32 cellular contexts compared by ENCODE assay signal in the genomic region with DNA sequence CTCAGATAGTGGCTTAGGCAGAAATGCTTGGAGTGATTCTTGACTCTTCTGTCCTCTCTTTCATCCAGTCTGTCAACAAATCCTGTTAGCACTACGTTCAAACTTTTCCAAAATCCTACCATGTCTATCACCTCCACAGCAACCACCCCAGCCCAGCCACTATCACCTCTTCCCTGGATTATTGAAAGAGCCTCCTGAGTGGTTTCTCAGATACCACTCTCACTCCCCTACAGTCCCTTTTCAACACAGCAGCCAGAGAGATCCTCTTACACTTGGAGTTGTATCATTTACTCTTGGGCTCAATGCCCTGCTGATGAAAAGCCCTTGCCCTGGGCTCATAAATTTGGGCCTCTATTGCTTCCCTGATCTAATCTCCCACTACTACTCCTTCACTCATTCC.
"Had no signal": no experiment of that assay in that cellular context is flagged by ENCODE, and none has a peak within 500 bp of the region (broad histone marks: within the 10 kb centered on the region; RNA-seq: fewer than 3 reads in every experiment).

No MANE protein-coding gene starts in this region.

- H3K4me3 Mint-ChIP-seq: activated B cell treated with CpG ODN at 0.5 μM for 24 hours; activated CD8-positive, alpha-beta T cell treated with anti-CD3 and anti-CD28 coated beads for 36 hours; activated naive CD4-positive, alpha-beta T cell treated with anti-CD3 and anti-CD28 coated beads for 36 hours; activated naive CD4-positive, alpha-beta T cell treated with anti-CD3 and anti-CD28 coated beads, Interleukin-2, amount 50 U/mL, for 24 hours; activated naive CD8-positive, alpha-beta T cell treated with anti-CD3 and anti-CD28 coated beads for 36 hours; activated naive CD8-positive, alpha-beta T cell treated with anti-CD3 and anti-CD28 coated beads, Interleukin-2, amount 50 U/mL, for 24 hours; activated T-cell treated with anti-CD3 and anti-CD28 coated beads, Interleukin-2, amount 50 U/mL, for 4 hours; T-helper 17 cell; T-helper 2 cell treated with Interferon-gamma antibody and Interleukin-4, amounts not matched to agents 5 μg/mL and 100 μg/mL, for 36 hours had no signal

- H3K4me3 ChIP-seq: adrenal gland, body of pancreas, colonic mucosa, esophagus muscularis mucosa, gastrocnemius medialis, heart left ventricle had no signal

- H3K9me3 ChIP-seq: adrenal gland, body of pancreas, colonic mucosa, esophagus muscularis mucosa, gastrocnemius medialis, heart left ventricle had no signal

- H3K36me3 ChIP-seq: adrenal gland, colonic mucosa, esophagus muscularis mucosa, gastrocnemius medialis, heart left ventricle, WERI-Rb-1 had no signal

- H3K27me3 ChIP-seq: adrenal gland, body of pancreas, colonic mucosa, esophagus muscularis mucosa, foreskin keratinocyte, gastrocnemius medialis had no signal

- H3K27ac ChIP-seq: adrenal gland, body of pancreas, colonic mucosa, esophagus muscularis mucosa, foreskin keratinocyte, gastrocnemius medialis, heart left ventricle, WERI-Rb-1 had no signal

- H3K4me1 ChIP-seq: adrenal gland, body of pancreas, colonic mucosa, esophagus muscularis mucosa, foreskin keratinocyte, gastrocnemius medialis, heart left ventricle had no signal

- H3K4me1 Mint-ChIP-seq: activated B cell treated with CpG ODN at 0.5 μM for 24 hours; activated naive CD4-positive, alpha-beta T cell treated with anti-CD3 and anti-CD28 coated beads, Interleukin-2, amount 50 U/mL, for 24 hours; activated naive CD8-positive, alpha-beta T cell treated with anti-CD3 and anti-CD28 coated beads for 36 hours; activated naive CD8-positive, alpha-beta T cell treated with anti-CD3 and anti-CD28 coated beads, Interleukin-2, amount 50 U/mL, for 24 hours had no signal

- ATAC-seq: activated CD4-positive, CD25-positive, alpha-beta regulatory T cell treated with anti-CD3 and anti-CD28 coated beads, Interleukin-2, amount 50 U/mL, for 24 hours; activated CD8-positive, alpha-beta T cell treated with anti-CD3 and anti-CD28 coated beads for 36 hours; activated naive CD8-positive, alpha-beta T cell treated with anti-CD3 and anti-CD28 coated beads, Interleukin-2, amount 50 U/mL, for 24 hours; activated T-cell treated with anti-CD3 and anti-CD28 coated beads, Interleukin-2, amount 50 U/mL, for 4 hours; body of pancreas; foreskin keratinocyte; gastrocnemius medialis; heart left ventricle; T-helper 17 cell had no signal

- DNase-seq: activated B cell treated with CpG ODN at 0.5 μM for 24 hours; activated CD4-positive, alpha-beta T cell treated with anti-CD3 and anti-CD28 coated beads for 48 hours; activated CD4-positive, alpha-beta T cell treated with anti-CD3 and anti-CD28 coated beads, Interleukin-2, amount 50 U/mL, for 1 hour; activated CD4-positive, alpha-beta T cell treated with anti-CD3 and anti-CD28 coated beads, Interleukin-2, amount 50 U/mL, for 48 hours; activated CD8-positive, alpha-beta memory T cell treated with anti-CD3 and anti-CD28 coated beads for 24 hours; activated CD8-positive, alpha-beta T cell treated with anti-CD3 and anti-CD28 coated beads for 36 hours; activated effector memory CD4-positive, alpha-beta T cell treated with anti-CD3 and anti-CD28 coated beads, Interleukin-2, amount 50 U/mL, for 16 hours; activated naive CD4-positive, alpha-beta T cell treated with anti-CD3 and anti-CD28 coated beads for 36 hours; activated naive CD8-positive, alpha-beta T cell treated with anti-CD3 and anti-CD28 coated beads for 36 hours; activated naive CD8-positive, alpha-beta T cell treated with anti-CD3 and anti-CD28 coated beads, Interleukin-2, amount 50 U/mL, for 24 hours; activated T-cell treated with anti-CD3 and anti-CD28 coated beads, Interleukin-2, amount 50 U/mL, for 4 hours; adrenal gland; amygdala; aorta; body of pancreas; caudate nucleus; cerebellar nuclear complex; colonic mucosa; effector memory CD4-positive, alpha-beta T cell; erythroblast; foreskin keratinocyte; gastrocnemius medialis; glutamatergic neuron; heart left ventricle; T-helper 17 cell; T1000; WERI-Rb-1 had no signal

- H3K9me3 Mint-ChIP-seq: activated naive CD4-positive, alpha-beta T cell treated with anti-CD3 and anti-CD28 coated beads for 36 hours; activated naive CD4-positive, alpha-beta T cell treated with anti-CD3 and anti-CD28 coated beads, Interleukin-2, amount 50 U/mL, for 24 hours; activated naive CD8-positive, alpha-beta T cell treated with anti-CD3 and anti-CD28 coated beads for 36 hours; activated naive CD8-positive, alpha-beta T cell treated with anti-CD3 and anti-CD28 coated beads, Interleukin-2, amount 50 U/mL, for 24 hours; activated T-cell treated with anti-CD3 and anti-CD28 coated beads, Interleukin-2, amount 50 U/mL, for 4 hours; activated T-helper 2 cell treated with anti-CD3 and anti-CD28 coated beads, Interferon-gamma antibody, Interleukin-2, Interleukin-4, amounts not matched to agents 10 μg/mL and 5 μg/mL and 100 μg/mL, durations not matched to agents 14 hours and 24 hours and 36 hours; T-helper 2 cell treated with Interferon-gamma antibody and Interleukin-4, amounts not matched to agents 5 μg/mL and 100 μg/mL, for 36 hours had no signal

- H3K36me3 Mint-ChIP-seq: activated naive CD4-positive, alpha-beta T cell treated with anti-CD3 and anti-CD28 coated beads, Interleukin-2, amount 50 U/mL, for 24 hours; activated naive CD8-positive, alpha-beta T cell treated with anti-CD3 and anti-CD28 coated beads for 36 hours had no signal

- H3K27ac Mint-ChIP-seq: activated B cell treated with CpG ODN at 0.5 μM for 24 hours; activated CD8-positive, alpha-beta T cell treated with anti-CD3 and anti-CD28 coated beads for 36 hours; activated naive CD4-positive, alpha-beta T cell treated with anti-CD3 and anti-CD28 coated beads for 36 hours; activated naive CD4-positive, alpha-beta T cell treated with anti-CD3 and anti-CD28 coated beads, Interleukin-2, amount 50 U/mL, for 24 hours; activated naive CD8-positive, alpha-beta T cell treated with anti-CD3 and anti-CD28 coated beads for 36 hours; activated naive CD8-positive, alpha-beta T cell treated with anti-CD3 and anti-CD28 coated beads, Interleukin-2, amount 50 U/mL, for 24 hours; activated T-helper 2 cell treated with anti-CD3 and anti-CD28 coated beads, Interferon-gamma antibody, Interleukin-2, Interleukin-4, amounts not matched to agents 10 μg/mL and 5 μg/mL and 100 μg/mL, durations not matched to agents 14 hours and 24 hours and 36 hours; T-helper 17 cell; T-helper 2 cell treated with Interferon-gamma antibody and Interleukin-4, amounts not matched to agents 5 μg/mL and 100 μg/mL, for 36 hours had no signal
